ENCODE assay signal across 23 cellular contexts in the genomic region with DNA sequence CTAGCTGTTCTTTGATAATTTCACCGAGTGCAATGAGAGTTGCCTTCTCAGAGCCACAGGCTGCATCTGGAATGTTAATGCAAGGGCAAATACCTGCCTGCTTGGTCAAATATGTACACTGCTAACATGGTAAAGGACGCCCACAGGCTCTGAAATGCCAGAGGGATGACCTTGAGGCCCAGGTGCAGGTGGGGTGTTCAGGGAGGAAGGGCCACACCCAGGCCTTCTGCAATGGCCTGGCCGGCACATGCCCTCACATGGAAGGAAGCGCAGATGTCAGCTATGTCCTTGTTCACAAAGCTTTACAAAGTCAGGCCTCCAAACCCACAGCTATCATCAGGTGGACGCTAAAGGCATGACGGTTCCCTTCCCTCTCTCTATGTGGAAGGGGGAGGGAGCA. TPM values are rescaled to one million over a fixed set of nuclear protein-coding genes. Genes with fewer than 3 reads are reported as not detected.
DNase-seq lines count a peak whose midpoint lies in the region; ATAC-seq and TF ChIP-seq lines count a peak whose summit lies in the region.
"Had no signal": no experiment of that assay in that cellular context is flagged by ENCODE, and none has a peak within 500 bp of the region (broad histone marks: within the 10 kb centered on the region; RNA-seq: fewer than 3 reads in every experiment).

No MANE protein-coding gene starts in this region.

- no peaks in the 10 kb centered on the region for H3K27me3 Mint-ChIP-seq in activated CD8-positive, alpha-beta T cell treated with anti-CD3 and anti-CD28 coated beads, Interleukin-2, amount 10 ng/mL, durations not matched to agents 7 days and 5 days (ENCODE audit: low read depth)
- H3K27me3 Mint-ChIP-seq in activated CD8-positive, alpha-beta T cell treated with anti-CD3 and anti-CD28 coated beads for 36 hours, result no peaks in the 10 kb centered on the region
- H3K27me3 Mint-ChIP-seq in progenitor cell of endocrine pancreas, result peaks cover 24% of the 10 kb centered on the region

- H3K4me3 Mint-ChIP-seq in activated CD8-positive, alpha-beta T cell treated with anti-CD3 and anti-CD28 coated beads, Interleukin-2, amount 10 ng/mL, durations not matched to agents 7 days and 5 days, result no peak overlapping the region
- H3K4me3 Mint-ChIP-seq in activated CD8-positive, alpha-beta T cell treated with anti-CD3 and anti-CD28 coated beads for 36 hours, result no peak overlapping the region
- no peak overlapping the region for H3K4me3 Mint-ChIP-seq in progenitor cell of endocrine pancreas (ENCODE audit: low read depth)
- H3K4me3 Mint-ChIP-seq: immature natural killer cell had no signal

- H3K9me3 Mint-ChIP-seq in activated CD8-positive, alpha-beta T cell treated with anti-CD3 and anti-CD28 coated beads, Interleukin-2, amount 10 ng/mL, durations not matched to agents 7 days and 5 days (ENCODE audit: insufficient read depth), result no peaks in the 10 kb centered on the region
- no peaks in the 10 kb centered on the region for H3K9me3 Mint-ChIP-seq in activated CD8-positive, alpha-beta T cell treated with anti-CD3 and anti-CD28 coated beads for 36 hours
- H3K9me3 Mint-ChIP-seq in progenitor cell of endocrine pancreas (ENCODE audit: low read depth), result peaks cover 12% of the 10 kb centered on the region
- H3K9me3 Mint-ChIP-seq: immature natural killer cell had no signal

- H3K27me3 ChIP-seq in heart right ventricle, result no peaks in the 10 kb centered on the region
- H3K27me3 ChIP-seq: BLaER1, dorsolateral prefrontal cortex had no signal

- POLR2A ChIA-PET in activated CD8-positive, alpha-beta T cell treated with anti-CD3 and anti-CD28 coated beads, Interleukin-2, amount 10 ng/mL, durations not matched to agents 7 days and 5 days (lab: Charles Lee), result no interaction called here
- POLR2A ChIA-PET in activated CD8-positive, alpha-beta T cell treated with anti-CD3 and anti-CD28 coated beads for 36 hours (lab: Charles Lee), result interaction anchor here (0.8 kb wide), 1 partner anchor 932 kb away, joined by 3 read pairs; no protein-coding TSS in a partner anchor

- peaks cover 0 to 20% (median 0%) of the 10 kb centered on the region in 11 donors for H3K9me3 ChIP-seq in heart right ventricle

- no peaks in the 10 kb centered on the region for H3K4me1 Mint-ChIP-seq in activated CD8-positive, alpha-beta T cell treated with anti-CD3 and anti-CD28 coated beads, Interleukin-2, amount 10 ng/mL, durations not matched to agents 7 days and 5 days (ENCODE audit: low read depth)
- peaks cover 3% of the 10 kb centered on the region for H3K4me1 Mint-ChIP-seq in activated CD8-positive, alpha-beta T cell treated with anti-CD3 and anti-CD28 coated beads for 36 hours (ENCODE audit: low read depth)
- peaks cover 20% of the 10 kb centered on the region for H3K4me1 Mint-ChIP-seq in progenitor cell of endocrine pancreas (ENCODE audit: low read depth)
- H3K4me1 Mint-ChIP-seq: immature natural killer cell had no signal

- peaks cover 31% of the 10 kb centered on the region for H3K36me3 Mint-ChIP-seq in activated CD8-positive, alpha-beta T cell treated with anti-CD3 and anti-CD28 coated beads, Interleukin-2, amount 10 ng/mL, durations not matched to agents 7 days and 5 days (ENCODE audit: low read depth)
- peaks cover 16% of the 10 kb centered on the region for H3K36me3 Mint-ChIP-seq in activated CD8-positive, alpha-beta T cell treated with anti-CD3 and anti-CD28 coated beads for 36 hours (ENCODE audit: low read depth)
- peaks cover 8% of the 10 kb centered on the region for H3K36me3 Mint-ChIP-seq in progenitor cell of endocrine pancreas (ENCODE audit: insufficient read depth)
- H3K36me3 Mint-ChIP-seq: immature natural killer cell had no signal

- 39 to 55% methylated on average over 6 of the region's 6 CpGs for WGBS in heart right ventricle, 2 donors

- DNase-seq in activated CD8-positive, alpha-beta T cell treated with anti-CD3 and anti-CD28 coated beads, Interleukin-2, amount 10 ng/mL, durations not matched to agents 7 days and 5 days, result no peak
- no peak for DNase-seq in activated CD8-positive, alpha-beta T cell treated with anti-CD3 and anti-CD28 coated beads for 36 hours
- DNase-seq in HuH-7.5 (ENCODE audit: low spot score) (peak; percentile 41), heart right ventricle (no peak), progenitor cell of endocrine pancreas (ENCODE audit: low spot score, unreplicated experiment) (peak; percentile 51), caudate nucleus (lab: John Stamatoyannopoulos, UW) (no peak)
- DNase-seq: activated CD4-positive, alpha-beta T cell treated with anti-CD3 and anti-CD28 coated beads, Interleukin-2, amount 50 U/mL, for 4 hours; activated naive CD4-positive, alpha-beta T cell; activated T-cell treated with anti-CD3 and anti-CD28 coated beads, Interleukin-2, amount 50 U/mL, for 1 hour; central memory CD4-positive, alpha-beta T cell; GOT3; immature natural killer cell; Kasumi-1; NCI-H2029 treated with DMSO at 0.1 percent for 48 hours; T-helper 2 cell; WERI-Rb-1 had no signal

- peak overlapping the region; percentile 13 for H3K27ac Mint-ChIP-seq in activated CD8-positive, alpha-beta T cell treated with anti-CD3 and anti-CD28 coated beads, Interleukin-2, amount 10 ng/mL, durations not matched to agents 7 days and 5 days
- H3K27ac Mint-ChIP-seq in activated CD8-positive, alpha-beta T cell treated with anti-CD3 and anti-CD28 coated beads for 36 hours, result no peak overlapping the region
- peak overlapping the region; percentile 90 for H3K27ac Mint-ChIP-seq in progenitor cell of endocrine pancreas
- H3K27ac Mint-ChIP-seq: immature natural killer cell had no signal

- peaks cover 2 to 41% (median 23%) of the 10 kb centered on the region in 9 donors for H3K4me1 ChIP-seq in heart right ventricle

- peaks cover 0 to 38% (median 0%) of the 10 kb centered on the region in 9 donors for H3K36me3 ChIP-seq in heart right ventricle
- H3K36me3 ChIP-seq: WERI-Rb-1 had no signal

- no peak for TF ChIP-seq CTCF in activated CD8-positive, alpha-beta T cell treated with anti-CD3 and anti-CD28 coated beads for 36 hours (IDR thresholded peaks at IDR 0.05)
- TF ChIP-seq CTCF in heart right ventricle (IDR thresholded peaks at IDR 0.05), result no peak
- TF ChIP-seq CTCF in progenitor cell of endocrine pancreas (IDR thresholded peaks at IDR 0.05; ENCODE audit: unreplicated experiment), result no peak

- ATAC-seq in activated CD8-positive, alpha-beta T cell treated with anti-CD3 and anti-CD28 coated beads, Interleukin-2, amount 10 ng/mL, durations not matched to agents 7 days and 5 days, result no peak
- no peak for ATAC-seq in activated CD8-positive, alpha-beta T cell treated with anti-CD3 and anti-CD28 coated beads for 36 hours
- ATAC-seq in heart right ventricle, result peak in 5 of 8 donors; percentile 19 to 41 (median 31)
- ATAC-seq in HG03135 (IDR thresholded peaks at IDR 0.05; ENCODE audit: unreplicated experiment), result no peak
- ATAC-seq in GM21360 (IDR thresholded peaks at IDR 0.05; ENCODE audit: unreplicated experiment), result no peak

- intact Hi-C loops in activated CD8-positive, alpha-beta T cell treated with anti-CD3 and anti-CD28 coated beads for 36 hours (cut with micrococcal nuclease), result no loop called here
- intact Hi-C loops in heart right ventricle (cut with DNase I), result no loop called here

- no peak overlapping the region for H3K4me3 ChIP-seq in heart right ventricle
- H3K4me3 ChIP-seq: BLaER1, dorsolateral prefrontal cortex, lung, PC-9 had no signal

- CTCF ChIA-PET in activated CD8-positive, alpha-beta T cell treated with anti-CD3 and anti-CD28 coated beads, Interleukin-2, amount 10 ng/mL, durations not matched to agents 7 days and 5 days (lab: Charles Lee), result interaction anchor here (0.9 to 6.7 kb wide), 5 partner anchors 9 to 173 kb away, joined by 4 to 20 read pairs (median 4); no protein-coding TSS in a partner anchor
- CTCF ChIA-PET in activated CD8-positive, alpha-beta T cell treated with anti-CD3 and anti-CD28 coated beads for 36 hours (lab: Charles Lee), result interaction anchor here (1.5 to 4.5 kb wide), 3 partner anchors 12 to 24 kb away, joined by 4 to 19 read pairs (median 16); no protein-coding TSS in a partner anchor

- H3K27ac ChIP-seq in heart right ventricle (peak overlapping the region in 4 of 10 donors; percentile 12 to 67 (median 24)), caudate nucleus (ENCODE audit: low read depth, low read length) (no peak overlapping the region)
- H3K27ac ChIP-seq: BLaER1, PC-9, WERI-Rb-1 had no signal

RNA-seq across cellular contexts. Expression of a gene that starts 48.6 kb away (rescaled TPM):
- 10 to 100 TPM; 26.9 to 27.5 TPM for total RNA-seq in activated CD8-positive, alpha-beta T cell treated with anti-CD3 and anti-CD28 coated beads, Interleukin-2, amount 10 ng/mL, durations not matched to agents 7 days and 5 days
- total RNA-seq in activated CD8-positive, alpha-beta T cell treated with anti-CD3 and anti-CD28 coated beads for 36 hours, result 10 to 100 TPM; 23.2 to 24.5 TPM
- 10 to 100 TPM; 36.5 to 78.7 (median 52.8) TPM for total RNA-seq in heart right ventricle
- polyA plus RNA-seq in heart right ventricle, result 10 to 100 TPM; 12.2 to 24.8 TPM
- 1.2 and 1.5 TPM in 2 replicates for total RNA-seq in progenitor cell of endocrine pancreas
- total RNA-seq: myocyte, PC-9 had no signal

Comparison
In these comparisons a context has a peak if more than half of its experiments do, and no peak if none do; other contexts are left out.
1. ATAC-seq: peak in heart right ventricle (5 of 8); none in activated CD8-positive, alpha-beta T cell treated with anti-CD3 and anti-CD28 coated beads, Interleukin-2, amount 10 ng/mL, durations not matched to agents 7 days and 5 days (single experiment), activated CD8-positive, alpha-beta T cell treated with anti-CD3 and anti-CD28 coated beads for 36 hours (single experiment), HG03135 (single experiment) and GM21360 (single experiment).
2. DNase-seq: peak in HuH-7.5 (single experiment) and progenitor cell of endocrine pancreas (single experiment); none in activated CD8-positive, alpha-beta T cell treated with anti-CD3 and anti-CD28 coated beads, Interleukin-2, amount 10 ng/mL, durations not matched to agents 7 days and 5 days (single experiment), activated CD8-positive, alpha-beta T cell treated with anti-CD3 and anti-CD28 coated beads for 36 hours (single experiment), heart right ventricle (0 of 2) and caudate nucleus (0 of 61).